ENCODE assay signal across 20 cellular contexts in genomic region chr2:105876191-105876590, GRCh38.
A peak's percentile ranks its signal among the peaks of the same experiment; 100 is the strongest.
DNase-seq lines count a peak whose midpoint lies in the region; ATAC-seq and TF ChIP-seq lines count a peak whose summit lies in the region.
"Had no signal": no experiment of that assay in that cellular context is flagged by ENCODE, and none has a peak within 500 bp of the region (broad histone marks: within the 10 kb centered on the region; RNA-seq: fewer than 3 reads in every experiment).

No MANE protein-coding gene starts in this region.

- H3K4me1 ChIP-seq in CD4-positive, CD25-positive, alpha-beta regulatory T cell (ENCODE audit: control insufficient read depth, insufficient read depth, low read length, poor library complexity, severe bottlenecking), result peaks cover 74% of the 10 kb centered on the region
- peaks cover 18% of the 10 kb centered on the region for H3K4me1 ChIP-seq in Caco-2
- H3K4me1 ChIP-seq in naive thymus-derived CD4-positive, alpha-beta T cell (ENCODE audit: control insufficient read depth in 2 of 2, insufficient read depth in 2 of 2, low read length in 2 of 2), result peaks cover 61 to 65% of the 10 kb centered on the region in 2 donors

- no peak for ATAC-seq in CD4-positive, CD25-positive, alpha-beta regulatory T cell (ENCODE audit: low read depth in 2 of 2)
- ATAC-seq in naive thymus-derived CD4-positive, alpha-beta T cell, result no peak
- ATAC-seq in HG03460 (IDR thresholded peaks at IDR 0.05; ENCODE audit: unreplicated experiment) (no peak), HG03520 (IDR thresholded peaks at IDR 0.05; ENCODE audit: unreplicated experiment) (no peak)
- ATAC-seq: GM12878, HCT116, Panc1 had no signal

- H3K36me3 ChIP-seq in CD4-positive, CD25-positive, alpha-beta regulatory T cell (ENCODE audit: control insufficient read depth, insufficient read depth, low read length), result peaks cover 40% of the 10 kb centered on the region
- peaks cover 5% of the 10 kb centered on the region for H3K36me3 ChIP-seq in Caco-2 (ENCODE audit: control insufficient read depth, insufficient read depth, low read length)
- peaks cover 0 to 46% (median 4%) of the 10 kb centered on the region in 3 experiments for H3K36me3 ChIP-seq in naive thymus-derived CD4-positive, alpha-beta T cell (ENCODE audit: control insufficient read depth in 2 of 3, insufficient read depth in 3 of 3, low read length in 3 of 3)
- H3K36me3 ChIP-seq: brain microvascular endothelial cell, SJSA1, WERI-Rb-1 had no signal

- no peak for TF ChIP-seq CTCF in Caco-2 (IDR thresholded peaks at IDR 0.05; ENCODE audit: insufficient read depth in 1 of 2, low read depth in 1 of 2, low read length in 1 of 2, severe bottlenecking in 1 of 2, unreplicated experiment in 1 of 2)

- H3K9me3 ChIP-seq in CD4-positive, CD25-positive, alpha-beta regulatory T cell (ENCODE audit: control insufficient read depth in 2 of 2, low read length in 2 of 2), result no peaks in the 10 kb centered on the region
- no peaks in the 10 kb centered on the region for H3K9me3 ChIP-seq in Caco-2
- H3K9me3 ChIP-seq in naive thymus-derived CD4-positive, alpha-beta T cell (ENCODE audit: control insufficient read depth in 2 of 3, low read length in 3 of 3), result no peaks in the 10 kb centered on the region
- H3K9me3 ChIP-seq: SJSA1 had no signal

- peak overlapping the region; percentile 75 for H3K27ac ChIP-seq in CD4-positive, CD25-positive, alpha-beta regulatory T cell (ENCODE audit: insufficient read depth, low read length, poor library complexity, severe bottlenecking)
- H3K27ac ChIP-seq in naive thymus-derived CD4-positive, alpha-beta T cell (ENCODE audit: low read depth, low read length), result no peak overlapping the region
- H3K27ac ChIP-seq: brain microvascular endothelial cell, SJSA1, WERI-Rb-1 had no signal

- no peaks in the 10 kb centered on the region for H3K27me3 Mint-ChIP-seq in CD4-positive, CD25-positive, alpha-beta regulatory T cell
- H3K27me3 Mint-ChIP-seq in Caco-2 (ENCODE audit: insufficient read depth, unreplicated experiment), result no peaks in the 10 kb centered on the region
- no peaks in the 10 kb centered on the region for H3K27me3 Mint-ChIP-seq in activated naive CD8-positive, alpha-beta T cell treated with anti-CD3 and anti-CD28 coated beads for 36 hours
- no peaks in the 10 kb centered on the region for H3K27me3 Mint-ChIP-seq in naive thymus-derived CD4-positive, alpha-beta T cell

- peaks cover 0 to 1% (median 0%) of the 10 kb centered on the region in 7 donors for H3K9me3 Mint-ChIP-seq in CD4-positive, CD25-positive, alpha-beta regulatory T cell
- no peaks in the 10 kb centered on the region for H3K9me3 Mint-ChIP-seq in Caco-2 (ENCODE audit: unreplicated experiment)
- peaks cover 5% of the 10 kb centered on the region for H3K9me3 Mint-ChIP-seq in activated naive CD8-positive, alpha-beta T cell treated with anti-CD3 and anti-CD28 coated beads for 36 hours
- no peaks in the 10 kb centered on the region for H3K9me3 Mint-ChIP-seq in naive thymus-derived CD4-positive, alpha-beta T cell
- H3K9me3 Mint-ChIP-seq: endodermal cell; T-helper 1 cell treated with Interleukin-12 subunit alpha and Interleukin-12 subunit beta and Interleukin-4 antibody, amounts not matched to agents 30 μg/mL and 1 μg/mL, for 36 hours had no signal

- no peak for DNase-seq in CD4-positive, CD25-positive, alpha-beta regulatory T cell
- DNase-seq in Caco-2, result no peak
- no peak for DNase-seq in activated naive CD8-positive, alpha-beta T cell treated with anti-CD3 and anti-CD28 coated beads for 36 hours
- no peak for DNase-seq in naive thymus-derived CD4-positive, alpha-beta T cell
- no peak for DNase-seq in stimulated activated CD4-positive, alpha-beta T cell treated with anti-CD3 and anti-CD28 coated beads, Interleukin-1b, Interleukin-23, amount 100 ng/mL, for 48 hours
- DNase-seq: brain microvascular endothelial cell, DMS79 treated with DMSO at 0.1 percent for 48 hours, endodermal cell, KG1, mammary epithelial cell, NCI-H1436 treated with DMSO at 0.1 percent for 48 hours, NCI-H524 treated with DMSO at 0.1 percent for 48 hours, WERI-Rb-1 had no signal

- POLR2A ChIA-PET in Caco-2 (lab: Charles Lee), result no interaction called here
- POLR2A ChIA-PET in naive thymus-derived CD4-positive, alpha-beta T cell (lab: Charles Lee), result interaction anchor here (0.7 to 1.3 kb wide), 2 partner anchors 30 to 127 kb away, joined by 3 to 4 read pairs; no protein-coding TSS in a partner anchor

- CTCF ChIA-PET in Caco-2 (lab: Charles Lee), result no interaction called here
- CTCF ChIA-PET in naive thymus-derived CD4-positive, alpha-beta T cell (lab: Charles Lee), result no interaction called here

- peak overlapping the region in 2 of 4 donors; percentile 19 to 59 for H3K4me3 Mint-ChIP-seq in CD4-positive, CD25-positive, alpha-beta regulatory T cell
- H3K4me3 Mint-ChIP-seq in Caco-2 (ENCODE audit: unreplicated experiment), result no peak overlapping the region
- no peak overlapping the region for H3K4me3 Mint-ChIP-seq in activated naive CD8-positive, alpha-beta T cell treated with anti-CD3 and anti-CD28 coated beads for 36 hours
- peak overlapping the region in 7 of 10 donors; percentile 12 to 48 (median 32) for H3K4me3 Mint-ChIP-seq in naive thymus-derived CD4-positive, alpha-beta T cell
- H3K4me3 Mint-ChIP-seq: endodermal cell; T-helper 1 cell treated with Interleukin-12 subunit alpha and Interleukin-12 subunit beta and Interleukin-4 antibody, amounts not matched to agents 30 μg/mL and 1 μg/mL, for 36 hours had no signal

- H3K4me3 ChIP-seq in CD4-positive, CD25-positive, alpha-beta regulatory T cell (ENCODE audit: low read depth, low read length), result no peak overlapping the region
- no peak overlapping the region for H3K4me3 ChIP-seq in Caco-2 (ENCODE audit: low read depth, low read length)
- no peak overlapping the region for H3K4me3 ChIP-seq in naive thymus-derived CD4-positive, alpha-beta T cell (ENCODE audit: low read length)
- H3K4me3 ChIP-seq: GM12878, SJSA1 had no signal

- intact Hi-C loops in Caco-2 (cut with micrococcal nuclease; ENCODE audit: unreplicated experiment), result no loop called here
- intact Hi-C loops in naive thymus-derived CD4-positive, alpha-beta T cell (cut with micrococcal nuclease), result no loop called here

- H3K27ac Mint-ChIP-seq in CD4-positive, CD25-positive, alpha-beta regulatory T cell, result peak overlapping the region; percentile 23 to 94 (median 88)
- H3K27ac Mint-ChIP-seq in Caco-2 (ENCODE audit: unreplicated experiment), result peak overlapping the region; percentile 79
- H3K27ac Mint-ChIP-seq in activated naive CD8-positive, alpha-beta T cell treated with anti-CD3 and anti-CD28 coated beads for 36 hours, result peak overlapping the region; percentile 90
- H3K27ac Mint-ChIP-seq in naive thymus-derived CD4-positive, alpha-beta T cell, result peak overlapping the region; percentile 62 to 94 (median 80)
- H3K27ac Mint-ChIP-seq: endodermal cell; T-helper 1 cell treated with Interleukin-12 subunit alpha and Interleukin-12 subunit beta and Interleukin-4 antibody, amounts not matched to agents 30 μg/mL and 1 μg/mL, for 36 hours had no signal

- peaks cover 54 to 92% (median 73%) of the 10 kb centered on the region in 4 donors for H3K4me1 Mint-ChIP-seq in CD4-positive, CD25-positive, alpha-beta regulatory T cell
- peaks cover 33% of the 10 kb centered on the region for H3K4me1 Mint-ChIP-seq in Caco-2 (ENCODE audit: low read depth, unreplicated experiment)
- H3K4me1 Mint-ChIP-seq in activated naive CD8-positive, alpha-beta T cell treated with anti-CD3 and anti-CD28 coated beads for 36 hours, result peaks cover 88% of the 10 kb centered on the region
- peaks cover 51 to 100% (median 88%) of the 10 kb centered on the region in 7 donors for H3K4me1 Mint-ChIP-seq in naive thymus-derived CD4-positive, alpha-beta T cell

- H3K36me3 Mint-ChIP-seq in CD4-positive, CD25-positive, alpha-beta regulatory T cell, result peaks cover 37% of the 10 kb centered on the region
- H3K36me3 Mint-ChIP-seq in Caco-2 (ENCODE audit: insufficient read depth, unreplicated experiment), result peaks cover 85% of the 10 kb centered on the region
- peaks cover 83% of the 10 kb centered on the region for H3K36me3 Mint-ChIP-seq in activated naive CD8-positive, alpha-beta T cell treated with anti-CD3 and anti-CD28 coated beads for 36 hours
- peaks cover 0 to 51% (median 42%) of the 10 kb centered on the region in 5 donors for H3K36me3 Mint-ChIP-seq in naive thymus-derived CD4-positive, alpha-beta T cell

- no TSS peak for BruUV-seq in Caco-2 (replicated peaks; lab: Mats Ljungman, UMichigan)

- H3K27me3 ChIP-seq in CD4-positive, CD25-positive, alpha-beta regulatory T cell (ENCODE audit: control insufficient read depth, insufficient read depth, low read length), result no peaks in the 10 kb centered on the region
- H3K27me3 ChIP-seq in Caco-2 (replicated peaks; ENCODE audit: control insufficient read depth, insufficient read depth, low read length), result no peaks in the 10 kb centered on the region
- H3K27me3 ChIP-seq in naive thymus-derived CD4-positive, alpha-beta T cell (ENCODE audit: control insufficient read depth in 2 of 2, insufficient read depth in 2 of 2, low read length in 2 of 2), result no peaks in the 10 kb centered on the region
- H3K27me3 ChIP-seq: brain microvascular endothelial cell, SJSA1 had no signal

Comparison
In these comparisons a context has a peak if more than half of its experiments do, and no peak if none do; other contexts are left out.
1. H3K4me3 Mint-ChIP-seq: peak in naive thymus-derived CD4-positive, alpha-beta T cell (7 of 10); none in Caco-2 (single experiment) and activated naive CD8-positive, alpha-beta T cell treated with anti-CD3 and anti-CD28 coated beads for 36 hours (single experiment).
2. Peak in every context shown above with its lines, with median percentiles within 50 percentile points of each other: H3K27ac Mint-ChIP-seq.